In the genomic region with DNA sequence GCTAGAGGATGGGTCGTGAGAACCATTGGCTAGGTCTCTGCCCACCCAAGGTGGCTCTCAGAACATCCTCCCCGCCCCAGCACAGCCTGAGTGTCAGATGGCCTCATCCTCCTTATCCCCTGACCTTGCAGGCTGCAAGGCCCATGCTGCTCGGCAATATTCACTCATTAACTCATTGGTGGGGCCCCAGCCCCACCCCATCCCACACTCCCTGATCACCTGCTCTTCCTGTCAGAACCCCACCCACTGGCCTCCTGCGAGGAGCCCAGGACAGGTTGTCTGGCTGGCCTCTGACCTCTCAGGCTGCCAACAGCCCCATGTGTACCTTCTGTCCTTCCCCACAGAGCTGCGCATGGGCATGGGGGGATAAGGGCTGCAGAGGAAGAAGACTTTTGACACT, we compare ENCODE assay signal across 13 cellular contexts.
"Had no signal": no experiment of that assay in that cellular context is flagged by ENCODE, and none has a peak within 500 bp of the region (broad histone marks: within the 10 kb centered on the region; RNA-seq: fewer than 3 reads in every experiment).

No MANE protein-coding gene starts in this region.

- H3K27me3 ChIP-seq: esophagus muscularis mucosa, suprapubic skin had no signal

- DNase-seq: activated CD4-positive, alpha-beta memory T cell treated with anti-CD3 and anti-CD28 coated beads, Interleukin-2, amount 10 ng/mL, durations not matched to agents 7 days and 5 days; activated CD4-positive, alpha-beta T cell treated with anti-CD3 and anti-CD28 coated beads for 4 hours; activated gamma-delta T cell treated with Interleukin-2 at 50 U/mL for 16 hours; activated T-cell treated with anti-CD3 and anti-CD28 coated beads, Interleukin-2, amount 50 U/mL, for 48 hours; central memory CD4-positive, alpha-beta T cell; retina; stimulated activated CD4-positive, alpha-beta T cell treated with anti-CD3 and anti-CD28 coated beads, Interleukin-15, amount 100 ng/mL, for 24 hours; stimulated activated CD4-positive, alpha-beta T cell treated with anti-CD3 and anti-CD28 coated beads, Interleukin-4, amount 100 ng/mL, for 1 hour; stimulated activated naive CD4-positive, alpha-beta T cell treated with Interleukin-2 at 50 U/mL for 16 hours; T-helper 17 cell had no signal

- H3K4me3 ChIP-seq: suprapubic skin had no signal

- ATAC-seq: T-helper 17 cell had no signal

- H3K9ac ChIP-seq: parathyroid adenoma had no signal

- H3K4me1 ChIP-seq: parathyroid adenoma had no signal

- H3K27ac ChIP-seq: parathyroid adenoma had no signal
